ENCODE assay signal across 12 cellular contexts in the genomic region with DNA sequence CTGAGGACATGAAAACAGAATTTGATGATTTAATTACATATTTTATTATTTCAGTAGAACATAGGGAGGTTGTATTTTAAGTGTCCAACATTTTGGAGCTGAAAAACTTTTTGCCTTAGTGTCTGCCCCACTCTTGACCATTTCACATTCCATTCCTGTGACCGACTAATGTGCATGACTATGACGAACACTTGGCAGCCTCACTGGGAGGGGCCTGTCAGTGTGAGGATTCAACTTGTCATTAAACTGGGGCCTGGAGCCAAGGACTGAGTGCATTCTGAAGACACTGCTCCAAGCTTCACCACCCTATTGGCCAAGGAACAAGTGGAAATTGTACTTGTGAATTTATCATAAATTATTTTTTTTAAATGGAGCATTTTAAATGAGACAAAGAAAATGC.
A peak's percentile ranks its signal among the peaks of the same experiment; 100 is the strongest.
DNase-seq lines count a peak whose midpoint lies in the region; ATAC-seq and TF ChIP-seq lines count a peak whose summit lies in the region.
"Had no signal": no experiment of that assay in that cellular context is flagged by ENCODE, and none has a peak within 500 bp of the region (broad histone marks: within the 10 kb centered on the region; RNA-seq: fewer than 3 reads in every experiment).

No MANE protein-coding gene starts in this region.

- H2AFZ ChIP-seq in fibroblast of lung (ENCODE audit: low read length), result no peak overlapping the region

- POLR2A ChIA-PET in Panc1 (lab: Charles Lee), result no interaction called here
- POLR2A ChIA-PET in CD4-positive, alpha-beta memory T cell (lab: Charles Lee; ENCODE audit: partially characterized antibody), result no interaction called here

- H3K4me3 ChIP-seq in Panc1 (ENCODE audit: low read depth in 2 of 2, low read length in 2 of 2), result no peak overlapping the region
- H3K4me3 ChIP-seq in fibroblast of lung (replicated peaks in 1 of 4; ENCODE audit: control extremely low read depth in 1 of 4, insufficient read depth in 1 of 4, low read depth in 3 of 4, low read length in 4 of 4), result no peak overlapping the region
- H3K4me3 ChIP-seq in CD4-positive, alpha-beta memory T cell (ENCODE audit: low read length in 2 of 2), result no peak overlapping the region
- H3K4me3 ChIP-seq: lung had no signal

- H3K9me3 ChIP-seq in Panc1 (ENCODE audit: control insufficient read depth, insufficient read depth, low read depth, low read length), result 0 out of 2 replicates have a peak, but pooled peaks cover 6% of the 10 kb centered on the region
- no peaks in the 10 kb centered on the region for H3K9me3 ChIP-seq in fibroblast of lung (ENCODE audit: control insufficient read depth, insufficient read depth, low read depth, low read length)
- no peaks in the 10 kb centered on the region for H3K9me3 ChIP-seq in CD4-positive, alpha-beta memory T cell (ENCODE audit: control insufficient read depth in 1 of 2, low read length in 2 of 2)

- in situ Hi-C loops in Panc1 (cut with HindIII; ENCODE audit: low pct_unique_long_range_greater_than_20kb, low sequenced_read_pairs), result no loop called here

- no TSS peak for BruUV-seq in Panc1 (replicated peaks; lab: Mats Ljungman, UMichigan)

- TF ChIP-seq CTCF in Panc1 (IDR thresholded peaks at IDR 0.05) (no peak), fibroblast of lung (conservative IDR thresholded peaks at IDR 0.05 in 1 of 2, IDR thresholded peaks at IDR 0.05 in 1 of 2; ENCODE audit: low read depth in 1 of 2, low read length in 2 of 2) (no peak)

- H3K79me2 ChIP-seq in fibroblast of lung (ENCODE audit: control insufficient read depth, insufficient read depth, low read length), result no peaks in the 10 kb centered on the region

- intact Hi-C loops in Panc1 (cut with micrococcal nuclease; ENCODE audit: unreplicated experiment), result no loop called here
- intact Hi-C loops in CD4-positive, alpha-beta memory T cell (cut with micrococcal nuclease), result no loop called here

- peaks cover 0 to 4% (median 1%) of the 10 kb centered on the region in 8 donors for H3K9me3 Mint-ChIP-seq in CD4-positive, alpha-beta memory T cell

- H3K27ac ChIP-seq in Panc1 (ENCODE audit: low read length) (no peak overlapping the region), fibroblast of lung (ENCODE audit: insufficient read depth, low read length) (no peak overlapping the region)
- no peak overlapping the region for H3K27ac ChIP-seq in CD4-positive, alpha-beta memory T cell (ENCODE audit: low read depth, low read length)

- DNase-seq in AG20443 (ENCODE audit: low spot score) (peak; percentile 84), Panc1 (ENCODE audit: low read depth, low spot score) (peak; percentile 12), fibroblast of lung (ENCODE audit: low read depth in 2 of 2) (peak; percentile 89 to 92), myocyte (ENCODE audit: low read depth) (peak; percentile 77)
- no peak for DNase-seq in CD4-positive, alpha-beta memory T cell
- DNase-seq: GOT3, small intestine had no signal

- H3K4me3 Mint-ChIP-seq in CD4-positive, alpha-beta memory T cell, result no peak overlapping the region
- H3K4me3 Mint-ChIP-seq: stimulated activated memory B cell treated with anti-CD40 and anti-IgM and Interleukin-4, amounts not matched to agents 10 μg/mL and 1 μg/mL and 100 μg/mL, for 72 hours had no signal

- H3K27me3 Mint-ChIP-seq in CD4-positive, alpha-beta memory T cell, result no peaks in the 10 kb centered on the region
- H3K27me3 Mint-ChIP-seq: stimulated activated memory B cell treated with anti-CD40 and anti-IgM and Interleukin-4, amounts not matched to agents 10 μg/mL and 1 μg/mL and 100 μg/mL, for 72 hours had no signal

- CTCF ChIA-PET in Panc1 (lab: Charles Lee), result no interaction called here
- CTCF ChIA-PET in CD4-positive, alpha-beta memory T cell (lab: Charles Lee; ENCODE audit: partially characterized antibody), result no interaction called here

- H3K36me3 ChIP-seq in Panc1 (ENCODE audit: control insufficient read depth, insufficient read depth, low read length) (no peaks in the 10 kb centered on the region), fibroblast of lung (ENCODE audit: control insufficient read depth, insufficient read depth, low read length) (no peaks in the 10 kb centered on the region)
- H3K36me3 ChIP-seq in CD4-positive, alpha-beta memory T cell (ENCODE audit: insufficient read depth, low read length), result no peaks in the 10 kb centered on the region

- no peaks in the 10 kb centered on the region for H3K36me3 Mint-ChIP-seq in CD4-positive, alpha-beta memory T cell
- H3K36me3 Mint-ChIP-seq: stimulated activated memory B cell treated with anti-CD40 and anti-IgM and Interleukin-4, amounts not matched to agents 10 μg/mL and 1 μg/mL and 100 μg/mL, for 72 hours had no signal

- no peak overlapping the region for H3K27ac Mint-ChIP-seq in CD4-positive, alpha-beta memory T cell
- H3K27ac Mint-ChIP-seq: stimulated activated memory B cell treated with anti-CD40 and anti-IgM and Interleukin-4, amounts not matched to agents 10 μg/mL and 1 μg/mL and 100 μg/mL, for 72 hours had no signal

- no peaks in the 10 kb centered on the region for H3K27me3 ChIP-seq in Panc1 (ENCODE audit: control insufficient read depth, insufficient read depth, low read length)
- H3K27me3 ChIP-seq in fibroblast of lung (ENCODE audit: control insufficient read depth, insufficient read depth, low read length), result no peaks in the 10 kb centered on the region
- no peaks in the 10 kb centered on the region for H3K27me3 ChIP-seq in CD4-positive, alpha-beta memory T cell (ENCODE audit: insufficient read depth, low read length)

- ATAC-seq in Panc1 (no peak), HG02642 (IDR thresholded peaks at IDR 0.05; ENCODE audit: poor library complexity, unreplicated experiment) (no peak), HG03175 (IDR thresholded peaks at IDR 0.05; ENCODE audit: unreplicated experiment) (no peak), GM19351 (IDR thresholded peaks at IDR 0.05; ENCODE audit: unreplicated experiment) (no peak)
- ATAC-seq: stimulated activated memory B cell treated with anti-CD40 and anti-IgM and Interleukin-4, amounts not matched to agents 10 μg/mL and 1 μg/mL and 100 μg/mL, for 72 hours had no signal

- H3K9ac ChIP-seq in fibroblast of lung (ENCODE audit: insufficient read depth, low read length), result no peak overlapping the region

- H3K4me1 Mint-ChIP-seq in CD4-positive, alpha-beta memory T cell, result no peaks in the 10 kb centered on the region
- H3K4me1 Mint-ChIP-seq: stimulated activated memory B cell treated with anti-CD40 and anti-IgM and Interleukin-4, amounts not matched to agents 10 μg/mL and 1 μg/mL and 100 μg/mL, for 72 hours had no signal

- H3K4me1 ChIP-seq in Panc1 (ENCODE audit: control insufficient read depth, insufficient read depth, low read length), result no peaks in the 10 kb centered on the region
- no peaks in the 10 kb centered on the region for H3K4me1 ChIP-seq in fibroblast of lung (ENCODE audit: control insufficient read depth, extremely low read depth, insufficient read depth, low read length)
- H3K4me1 ChIP-seq in CD4-positive, alpha-beta memory T cell (ENCODE audit: insufficient read depth, low read length), result no peaks in the 10 kb centered on the region

- no peaks in the 10 kb centered on the region for H4K20me1 ChIP-seq in fibroblast of lung (ENCODE audit: control insufficient read depth, extremely low read depth, insufficient read depth, low read length)

- no peak overlapping the region for H3K4me2 ChIP-seq in fibroblast of lung (ENCODE audit: extremely low read depth, insufficient read depth, low read length)

Comparison
In these comparisons a context has a peak if more than half of its experiments do, and no peak if none do; other contexts are left out.
1. DNase-seq: peak in AG20443 (single experiment), Panc1 (single experiment), fibroblast of lung (2 of 2) and myocyte (single experiment); none in CD4-positive, alpha-beta memory T cell (0 of 5).